In genomic region chr2:207919164-207919919, GRCh38 we compare ENCODE assay signal across 1 cellular context.
TF ChIP-seq lines count a peak whose summit lies in the region.

No MANE protein-coding gene starts in this region.

TF ChIP-seq in K562, 482 proteins besides CTCF, POLR2A, EP300 and RAD21 (continued from another document):
- TF ChIP-seq ZNF407 (IDR thresholded peaks at IDR 0.05; ENCODE audit: low read depth), result no peak
- peak; percentile 34; the same call in 1 of the 2 replicates for TF ChIP-seq EGR1 (conservative IDR thresholded peaks at IDR 0.05)
- no peak for TF ChIP-seq HDAC1 (IDR thresholded peaks at IDR 0.05)
- no peak for TF ChIP-seq ZNF134 (CRISPR knock-in tag; conservative IDR thresholded peaks at IDR 0.05)
- TF ChIP-seq THRA (IDR thresholded peaks at IDR 0.05), result no peak
